ENCODE assay signal across 16 cellular contexts in genomic region chr17:72362466-72363335, GRCh38.
DNase-seq lines count a peak whose midpoint lies in the region; ATAC-seq, FAIRE-seq and TF ChIP-seq lines count a peak whose summit lies in the region.
"Had no signal": no experiment of that assay in that cellular context is flagged by ENCODE, and none has a peak within 500 bp of the region (broad histone marks: within the 10 kb centered on the region; RNA-seq: fewer than 3 reads in every experiment).

No MANE protein-coding gene starts in this region.

- TF ChIP-seq RAD21 in A549 (conservative IDR thresholded peaks at IDR 0.05 in 1 of 2, IDR thresholded peaks at IDR 0.05 in 1 of 2) = no peak; a peak in 1 of 5 replicates

- TF ChIP-seq POLR2A in A549 (IDR thresholded peaks at IDR 0.05; ENCODE audit: low read length) = no peak

- FAIRE-seq in A549 (lab: Jason Lieb, UNC) = no peak
- FAIRE-seq: GM12878 had no signal

- peak; percentile 55 for DNase-seq in A549 (ENCODE audit: low read depth in 1 of 2, low spot score in 1 of 2)
- peak; percentile 71 for DNase-seq in HS-5 (ENCODE audit: low read depth)
- peak; percentile 83 for DNase-seq in amniotic epithelial cell (ENCODE audit: low read depth)
- DNase-seq in head of caudate nucleus = peak in 32 of 42 donors; percentile 21 to 91 (median 59)
- no peak for DNase-seq in HK-2 (ENCODE audit: unreplicated experiment)
- no peak for DNase-seq in left cardiac atrium
- DNase-seq in cortex of kidney (lab: John Stamatoyannopoulos, UW) = no peak
- no peak for DNase-seq in NCI-H446 treated with DMSO at 0.1 percent for 48 hours (lab: John Stamatoyannopoulos, UW)
- DNase-seq: ACHN; activated CD4-positive, alpha-beta T cell treated with anti-CD3 and anti-CD28 coated beads for 36 hours; DMS79; mesendoderm; NCI-H2029 treated with DMSO at 0.1 percent for 48 hours; occipital lobe; transverse colon had no signal

- intact Hi-C loops in head of caudate nucleus (cut with DNase I) = no loop called here
- intact Hi-C loops in left cardiac atrium (cut with DNase I) = no loop called here

- POLR2A ChIA-PET in A549 (lab: Yijun Ruan, JAX) = no interaction called here

- peak in 1 of 2 experiments; percentile 33; a peak in 1 of 5 replicates for TF ChIP-seq EP300 in A549 (IDR thresholded peaks at IDR 0.05)

- peak; percentile 73 to 76 for ATAC-seq in A549
- ATAC-seq in left cardiac atrium = no peak
- ATAC-seq: activated CD4-positive, alpha-beta T cell treated with anti-CD3 and anti-CD28 coated beads for 36 hours; GM12878 had no signal

- peak overlapping the region; percentile 57 for H3K4me2 ChIP-seq in A549

- no peak overlapping the region for H3K4me3 ChIP-seq in A549
- H3K4me3 ChIP-seq: GM12878, transverse colon had no signal

- peaks cover 44% of the 10 kb centered on the region for H3K4me1 ChIP-seq in A549
- H3K4me1 ChIP-seq: transverse colon had no signal

- CTCF ChIA-PET in A549 (lab: Yijun Ruan, JAX) = interaction anchor here (1.1 to 1.9 kb wide), 2 partner anchors 31 to 177 kb away, joined by 3 to 6 read pairs; no protein-coding TSS in a partner anchor

- TF ChIP-seq CTCF in A549 (IDR thresholded peaks at IDR 0.05) = no peak

- 26% methylated on average over 10 of the region's 10 CpGs for WGBS in A549 (ENCODE audit: missing lambda C conversion rate)

- 0 out of 3 replicates have a peak, but pooled peaks cover 4% of the 10 kb centered on the region for H3K9me3 ChIP-seq in A549
- H3K9me3 ChIP-seq: transverse colon had no signal

- peak overlapping the region; percentile 43 to 66; a peak in 4 of 6 replicates for H3K27ac ChIP-seq in A549
- H3K27ac ChIP-seq: transverse colon had no signal

TF ChIP-seq in A549, 52 proteins besides CTCF, POLR2A, EP300 and RAD21:
- TF ChIP-seq, protein P1, sequence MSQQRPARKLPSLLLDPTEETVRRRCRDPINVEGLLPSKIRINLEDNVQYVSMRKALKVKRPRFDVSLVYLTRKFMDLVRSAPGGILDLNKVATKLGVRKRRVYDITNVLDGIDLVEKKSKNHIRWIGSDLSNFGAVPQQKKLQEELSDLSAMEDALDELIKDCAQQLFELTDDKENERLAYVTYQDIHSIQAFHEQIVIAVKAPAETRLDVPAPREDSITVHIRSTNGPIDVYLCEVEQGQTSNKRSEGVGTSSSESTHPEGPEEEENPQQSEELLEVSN (IDR thresholded peaks at IDR 0.05; ENCODE audit: borderline replicate concordance, low read depth) = no peak
- TF ChIP-seq ZNF302 (CRISPR knock-in tag; IDR thresholded peaks at IDR 0.05) (no peak), SMC3 (IDR thresholded peaks at IDR 0.05) (peak; percentile 20; the same call in 1 of the 3 replicates), JUNB (IDR thresholded peaks at IDR 0.05) (peak; percentile 49; the same call in 1 of the 2 replicates), HEYL (CRISPR knock-in tag; IDR thresholded peaks at IDR 0.05) (no peak), ESRRA (IDR thresholded peaks at IDR 0.05; ENCODE audit: borderline replicate concordance, low read length) (peak; percentile 53; the same call in 1 of the 2 replicates), CEBPB (IDR thresholded peaks at IDR 0.05) (peak in 1 of 2 experiments; percentile 46; a peak in 1 of 4 replicates), JUN (IDR thresholded peaks at IDR 0.05) (peak in 1 of 2 experiments; percentile 52; a peak in 2 of 5 replicates), FOSL2 (IDR thresholded peaks at IDR 0.05) (no peak), FOSL2 (CRISPR knock-in tag; IDR thresholded peaks at IDR 0.05) (peak; percentile 42; the same call in 1 of the 2 replicates)

Comparison
In these comparisons a context has a peak if more than half of its experiments do, and no peak if none do; other contexts are left out.
1. ATAC-seq: peak in A549 (2 of 2); none in left cardiac atrium (0 of 2).
2. DNase-seq: peak in A549 (2 of 2), HS-5 (single experiment), amniotic epithelial cell (single experiment) and head of caudate nucleus (32 of 42); none in HK-2 (single experiment), left cardiac atrium (single experiment), cortex of kidney (single experiment) and NCI-H446 treated with DMSO at 0.1 percent for 48 hours (single experiment).